13 cellular contexts compared by ENCODE assay signal in the genomic region with DNA sequence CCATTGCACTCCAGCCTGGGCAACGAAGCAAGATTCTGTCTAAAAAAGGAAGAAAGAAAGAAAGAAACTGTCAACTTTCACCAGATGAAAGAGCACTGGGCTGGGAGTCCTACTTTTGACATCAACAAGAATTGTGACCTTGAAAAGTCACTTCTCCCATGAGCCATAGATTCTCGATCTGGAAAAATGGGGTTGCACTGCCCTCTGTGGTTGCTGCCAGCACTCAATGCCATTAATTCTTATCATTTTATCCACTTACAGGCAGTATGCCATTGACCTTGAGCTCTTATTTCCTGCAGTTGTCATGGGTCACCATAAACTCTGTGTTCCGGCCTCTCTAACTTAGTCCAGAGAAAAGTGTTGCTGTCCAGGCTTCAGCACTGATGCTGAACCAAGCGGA.
DNase-seq lines count a peak whose midpoint lies in the region; ATAC-seq and TF ChIP-seq lines count a peak whose summit lies in the region.
"Had no signal": no experiment of that assay in that cellular context is flagged by ENCODE, and none has a peak within 500 bp of the region (broad histone marks: within the 10 kb centered on the region; RNA-seq: fewer than 3 reads in every experiment).

No MANE protein-coding gene starts in this region.

- H3K27ac Mint-ChIP-seq in nephron progenitor cell = peak overlapping the region; percentile 64
- H3K27ac Mint-ChIP-seq: activated CD8-positive, alpha-beta memory T cell treated with anti-CD3 and anti-CD28 coated beads, Interleukin-2, amount 10 ng/mL, durations not matched to agents 7 days and 5 days had no signal

- no peak overlapping the region for H3K4me3 Mint-ChIP-seq in nephron progenitor cell
- H3K4me3 Mint-ChIP-seq: activated CD8-positive, alpha-beta memory T cell treated with anti-CD3 and anti-CD28 coated beads, Interleukin-2, amount 10 ng/mL, durations not matched to agents 7 days and 5 days had no signal

- H3K4me2 ChIP-seq in OCI-LY3 (ENCODE audit: low read length) = no peak overlapping the region

- H4K20me1 ChIP-seq in OCI-LY3 (ENCODE audit: insufficient read depth, low read length) = no peaks in the 10 kb centered on the region

- H2AFZ ChIP-seq in OCI-LY3 (ENCODE audit: low read depth, low read length) = no peak overlapping the region

- DNase-seq in EH (ENCODE audit: low read depth) (peak; percentile 43), erythroblast (lab: John Stamatoyannopoulos, UW) (peak; percentile 11 to 23), nephron progenitor cell (no peak), middle frontal gyrus (ENCODE audit: extremely low spot score, low spot score) (no peak), hippocampal formation (lab: John Stamatoyannopoulos, UW) (no peak), NCI-H748 (lab: John Stamatoyannopoulos, UW; ENCODE audit: unreplicated experiment) (no peak)
- DNase-seq: activated CD8-positive, alpha-beta memory T cell treated with anti-CD3 and anti-CD28 coated beads, Interleukin-2, amount 10 ng/mL, durations not matched to agents 7 days and 5 days; amygdala; Calu3; Karpas-422; sigmoid colon had no signal

- no peak overlapping the region for H3K4me3 ChIP-seq in OCI-LY3 (ENCODE audit: low read length)
- H3K4me3 ChIP-seq: sigmoid colon had no signal

- no peaks in the 10 kb centered on the region for H3K36me3 ChIP-seq in OCI-LY3 (replicated peaks; ENCODE audit: low read depth, low read length)
- H3K36me3 ChIP-seq: sigmoid colon had no signal

- no peaks in the 10 kb centered on the region for H3K9me3 ChIP-seq in OCI-LY3 (ENCODE audit: insufficient read depth, low read length)
- H3K9me3 ChIP-seq: sigmoid colon had no signal

- no peak for TF ChIP-seq POLR2A in erythroblast (IDR thresholded peaks at IDR 0.05; ENCODE audit: low read length)

- H3K27me3 ChIP-seq in OCI-LY3 (ENCODE audit: low read depth, low read length) = no peaks in the 10 kb centered on the region
- H3K27me3 ChIP-seq: sigmoid colon had no signal

- H3K27me3 Mint-ChIP-seq in nephron progenitor cell (ENCODE audit: low read depth, poor library complexity) = peaks cover 4% of the 10 kb centered on the region
- H3K27me3 Mint-ChIP-seq: activated CD8-positive, alpha-beta memory T cell treated with anti-CD3 and anti-CD28 coated beads, Interleukin-2, amount 10 ng/mL, durations not matched to agents 7 days and 5 days had no signal

- H3K9me3 Mint-ChIP-seq in nephron progenitor cell = no peaks in the 10 kb centered on the region

- H3K79me2 ChIP-seq in OCI-LY3 (ENCODE audit: low read length) = no peaks in the 10 kb centered on the region

- TF ChIP-seq CTCF in OCI-LY3 (IDR thresholded peaks at IDR 0.05; ENCODE audit: low read depth, low read length) (peak; percentile 19; the same call in 1 of the 2 replicates), nephron progenitor cell (IDR thresholded peaks at IDR 0.05) (no peak)

- H3K4me1 ChIP-seq in OCI-LY3 (ENCODE audit: low read length) = no peaks in the 10 kb centered on the region

- H3K9ac ChIP-seq in OCI-LY3 (ENCODE audit: low read length) = no peak overlapping the region

- no peak overlapping the region for H3K27ac ChIP-seq in OCI-LY3 (ENCODE audit: low read length)
- H3K27ac ChIP-seq: sigmoid colon had no signal

- ATAC-seq in HG02623 (IDR thresholded peaks at IDR 0.05; ENCODE audit: unreplicated experiment) = no peak
- ATAC-seq: activated CD8-positive, alpha-beta memory T cell treated with anti-CD3 and anti-CD28 coated beads, Interleukin-2, amount 10 ng/mL, durations not matched to agents 7 days and 5 days had no signal

- H3K36me3 Mint-ChIP-seq in nephron progenitor cell (ENCODE audit: low read depth) = no peaks in the 10 kb centered on the region
- H3K36me3 Mint-ChIP-seq: activated CD8-positive, alpha-beta memory T cell treated with anti-CD3 and anti-CD28 coated beads, Interleukin-2, amount 10 ng/mL, durations not matched to agents 7 days and 5 days had no signal

- H3K4me1 Mint-ChIP-seq in nephron progenitor cell = no peaks in the 10 kb centered on the region
- H3K4me1 Mint-ChIP-seq: activated CD8-positive, alpha-beta memory T cell treated with anti-CD3 and anti-CD28 coated beads, Interleukin-2, amount 10 ng/mL, durations not matched to agents 7 days and 5 days had no signal

Comparison
In these comparisons a context has a peak if more than half of its experiments do, and no peak if none do; other contexts are left out.
1. DNase-seq: peak in EH (single experiment) and erythroblast (2 of 2); none in nephron progenitor cell (single experiment), middle frontal gyrus (single experiment), hippocampal formation (0 of 2) and NCI-H748 (single experiment).